In the genomic region with DNA sequence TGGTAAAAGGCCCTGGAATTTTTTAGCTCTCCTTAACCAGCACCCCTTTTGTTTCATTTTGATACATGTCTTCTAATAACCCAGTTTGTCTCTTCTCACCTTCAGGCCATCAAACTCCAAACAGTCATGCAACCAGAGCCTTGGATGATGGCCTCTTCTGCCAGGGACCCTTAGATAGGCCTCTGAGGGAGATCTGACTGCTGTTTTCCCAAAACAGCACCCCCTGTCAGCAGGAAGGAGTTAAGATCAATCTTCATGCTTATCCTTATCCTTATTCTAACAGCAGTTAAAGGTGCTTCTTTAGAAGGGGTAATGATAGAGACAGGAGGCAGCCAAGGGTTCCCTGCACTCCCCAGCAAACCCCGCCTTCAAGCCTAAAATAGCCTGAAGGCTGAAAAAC, we compare ENCODE assay signal across 1 cellular context.
TF ChIP-seq lines count a peak whose summit lies in the region.

No MANE protein-coding gene starts in this region.

TF ChIP-seq in SK-N-SH, 30 proteins besides CTCF, POLR2A, EP300 and RAD21 (continued from another document):
- TF ChIP-seq, protein P1, sequence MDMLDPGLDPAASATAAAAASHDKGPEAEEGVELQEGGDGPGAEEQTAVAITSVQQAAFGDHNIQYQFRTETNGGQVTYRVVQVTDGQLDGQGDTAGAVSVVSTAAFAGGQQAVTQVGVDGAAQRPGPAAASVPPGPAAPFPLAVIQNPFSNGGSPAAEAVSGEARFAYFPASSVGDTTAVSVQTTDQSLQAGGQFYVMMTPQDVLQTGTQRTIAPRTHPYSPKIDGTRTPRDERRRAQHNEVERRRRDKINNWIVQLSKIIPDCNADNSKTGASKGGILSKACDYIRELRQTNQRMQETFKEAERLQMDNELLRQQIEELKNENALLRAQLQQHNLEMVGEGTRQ (IDR thresholded peaks at IDR 0.05; ENCODE audit: borderline replicate concordance, low read depth, low read length), result no peak
